2 cellular contexts compared by ENCODE assay signal in genomic region chr10:133273534-133274143, GRCh38.
TF ChIP-seq lines count a peak whose summit lies in the region.

No MANE protein-coding gene starts in this region.

TF ChIP-seq in GM12878, 131 proteins besides CTCF, POLR2A, EP300 and RAD21 (continues in another document):
- TF ChIP-seq USF2 (IDR thresholded peaks at IDR 0.05; ENCODE audit: borderline replicate concordance, low read depth, low read length) (no peak), E2F4 (IDR thresholded peaks at IDR 0.05; ENCODE audit: low read depth, low read length) (no peak), NFYA (IDR thresholded peaks at IDR 0.05; ENCODE audit: borderline replicate concordance, low read depth, low read length) (no peak), CEBPZ (IDR thresholded peaks at IDR 0.05; ENCODE audit: low read depth, low read length) (no peak), NFIC (IDR thresholded peaks at IDR 0.05; ENCODE audit: low read depth, low read length) (no peak), HDGF (IDR thresholded peaks at IDR 0.05) (no peak), ZBTB33 (IDR thresholded peaks at IDR 0.05) (no peak), ZNF622 (IDR thresholded peaks at IDR 0.05) (no peak), ATF2 (IDR thresholded peaks at IDR 0.05; ENCODE audit: low read length) (no peak), WRNIP1 (IDR thresholded peaks at IDR 0.05; ENCODE audit: borderline replicate concordance, low read depth, low read length) (no peak), SKIL (IDR thresholded peaks at IDR 0.05; ENCODE audit: low read depth, poor library complexity, severe bottlenecking) (no peak), ZNF24 (IDR thresholded peaks at IDR 0.05) (no peak), MTA2 (IDR thresholded peaks at IDR 0.05; ENCODE audit: low read depth) (no peak), ZSCAN29 (IDR thresholded peaks at IDR 0.05) (no peak)

TF ChIP-seq in GM23338, 12 proteins besides CTCF, POLR2A, EP300 and RAD21:
- TF ChIP-seq EZH2phosphoT487 (IDR thresholded peaks at IDR 0.05; ENCODE audit: unreplicated experiment), result no peak
